24 cellular contexts compared by ENCODE assay signal in genomic region chrX:54659547-54659946, GRCh38.
DNase-seq lines count a peak whose midpoint lies in the region; ATAC-seq, FAIRE-seq and TF ChIP-seq lines count a peak whose summit lies in the region.
"Had no signal": no experiment of that assay in that cellular context is flagged by ENCODE, and none has a peak within 500 bp of the region (broad histone marks: within the 10 kb centered on the region; RNA-seq: fewer than 3 reads in every experiment).

No MANE protein-coding gene starts in this region.

- peaks cover 5% of the 10 kb centered on the region for H3K9me3 Mint-ChIP-seq in activated naive CD4-positive, alpha-beta T cell treated with anti-CD3 and anti-CD28 coated beads, Interleukin-2, amount 50 U/mL, for 24 hours
- H3K9me3 Mint-ChIP-seq in activated naive CD4-positive, alpha-beta T cell treated with anti-CD3 and anti-CD28 coated beads for 36 hours: peaks cover 12% of the 10 kb centered on the region
- peaks cover 10% of the 10 kb centered on the region for H3K9me3 Mint-ChIP-seq in astrocyte (ENCODE audit: unreplicated experiment)

- H2AFZ ChIP-seq in astrocyte (ENCODE audit: low read depth, low read length): no peak overlapping the region

- no peaks in the 10 kb centered on the region for H3K4me1 Mint-ChIP-seq in activated naive CD4-positive, alpha-beta T cell treated with anti-CD3 and anti-CD28 coated beads, Interleukin-2, amount 50 U/mL, for 24 hours
- H3K4me1 Mint-ChIP-seq in activated naive CD4-positive, alpha-beta T cell treated with anti-CD3 and anti-CD28 coated beads for 36 hours (ENCODE audit: low read depth): no peaks in the 10 kb centered on the region
- H3K4me1 Mint-ChIP-seq in astrocyte (ENCODE audit: low read depth, unreplicated experiment): no peaks in the 10 kb centered on the region
- H3K4me1 Mint-ChIP-seq: CD14-positive monocyte; CD4-positive, alpha-beta memory T cell; CD4-positive, CD25-positive, alpha-beta regulatory T cell; CD8-positive, alpha-beta memory T cell had no signal

- peak; percentile 52 for FAIRE-seq in GM19239 (lab: Jason Lieb, UNC)
- FAIRE-seq in astrocyte (lab: Jason Lieb, UNC): peak; percentile 50
- FAIRE-seq: D721Med, G401.6, GM12891 had no signal

- no peaks in the 10 kb centered on the region for H3K27me3 Mint-ChIP-seq in activated naive CD4-positive, alpha-beta T cell treated with anti-CD3 and anti-CD28 coated beads, Interleukin-2, amount 50 U/mL, for 24 hours
- H3K27me3 Mint-ChIP-seq in activated naive CD4-positive, alpha-beta T cell treated with anti-CD3 and anti-CD28 coated beads for 36 hours (ENCODE audit: low read depth): no peaks in the 10 kb centered on the region
- H3K27me3 Mint-ChIP-seq in astrocyte (ENCODE audit: low read depth, unreplicated experiment): no peaks in the 10 kb centered on the region
- H3K27me3 Mint-ChIP-seq: CD4-positive, alpha-beta memory T cell; CD4-positive, CD25-positive, alpha-beta regulatory T cell; CD8-positive, alpha-beta memory T cell had no signal

- peak overlapping the region; percentile 76 for H3K27ac Mint-ChIP-seq in activated naive CD4-positive, alpha-beta T cell treated with anti-CD3 and anti-CD28 coated beads, Interleukin-2, amount 50 U/mL, for 24 hours
- H3K27ac Mint-ChIP-seq in activated naive CD4-positive, alpha-beta T cell treated with anti-CD3 and anti-CD28 coated beads for 36 hours: no peak overlapping the region
- H3K27ac Mint-ChIP-seq in astrocyte (ENCODE audit: unreplicated experiment): no peak overlapping the region
- H3K27ac Mint-ChIP-seq: CD14-positive monocyte; CD4-positive, CD25-positive, alpha-beta regulatory T cell; CD8-positive, alpha-beta memory T cell had no signal

- intact Hi-C loops in activated naive CD4-positive, alpha-beta T cell treated with anti-CD3 and anti-CD28 coated beads for 36 hours (cut with micrococcal nuclease): no loop called here

- ATAC-seq in GM18517 (IDR thresholded peaks at IDR 0.05; ENCODE audit: unreplicated experiment): no peak

- DNase-seq in activated naive CD4-positive, alpha-beta T cell treated with anti-CD3 and anti-CD28 coated beads for 36 hours: no peak
- DNase-seq in GM19239 (ENCODE audit: insufficient read length, low spot score): no peak
- DNase-seq in astrocyte (ENCODE audit: low read depth): no peak
- DNase-seq in amniotic stem cell (lab: John Stamatoyannopoulos, UW): no peak
- DNase-seq in NCI-H1092 treated with DMSO at 0.1 percent for 48 hours (lab: John Stamatoyannopoulos, UW): no peak
- DNase-seq: 8988T; ACHN; BE2C; C1 segment of cervical spinal cord; Caco-2; Calu3; CD4-positive, alpha-beta memory T cell; CD4-positive, CD25-positive, alpha-beta regulatory T cell; CD8-positive, alpha-beta memory T cell; DMS79 treated with DMSO at 0.1 percent for 48 hours; GF-D8 had no signal

- H3K4me3 ChIP-seq in HEK293 (ENCODE audit: low read depth, low read length) (no peak overlapping the region), astrocyte (ENCODE audit: insufficient read depth, low read depth, low read length) (no peak overlapping the region)
- H3K4me3 ChIP-seq: BLaER1 had no signal

- H3K4me1 ChIP-seq in HEK293 (ENCODE audit: control insufficient read depth, insufficient read depth, low read length) (no peaks in the 10 kb centered on the region), astrocyte (ENCODE audit: insufficient read depth, low read length) (no peaks in the 10 kb centered on the region)
- H3K4me1 ChIP-seq: BE2C, BLaER1, Caco-2 had no signal

- CTCF ChIA-PET in activated naive CD4-positive, alpha-beta T cell treated with anti-CD3 and anti-CD28 coated beads for 36 hours (lab: Charles Lee): no interaction called here
- CTCF ChIA-PET in HEK293 (lab: Yijun Ruan, JAX): no interaction called here

- H3K27me3 ChIP-seq in astrocyte (ENCODE audit: insufficient read depth, low read length): no peaks in the 10 kb centered on the region
- H3K27me3 ChIP-seq: BE2C had no signal

- POLR2A ChIA-PET in HEK293 (lab: Yijun Ruan, JAX): interaction anchor here (0.5 kb wide), 1 partner anchor 668 kb away, joined by 3 read pairs; no protein-coding TSS in a partner anchor

- no peaks in the 10 kb centered on the region for H4K20me1 ChIP-seq in astrocyte (ENCODE audit: insufficient read depth, low read length)
- H4K20me1 ChIP-seq: BLaER1 had no signal

- H3K9ac ChIP-seq in astrocyte (ENCODE audit: low read length): no peak overlapping the region
- H3K9ac ChIP-seq: BLaER1 had no signal

- no peaks in the 10 kb centered on the region for H3K79me2 ChIP-seq in astrocyte (ENCODE audit: insufficient read depth, low read length)

- H3K9me3 ChIP-seq in HEK293 (ENCODE audit: control insufficient read depth, insufficient read depth, low read depth, low read length) (no peaks in the 10 kb centered on the region), astrocyte (ENCODE audit: insufficient read depth, low read depth, low read length) (no peaks in the 10 kb centered on the region)
- H3K9me3 ChIP-seq: BE2C, Caco-2 had no signal

- H3K27ac ChIP-seq in HEK293 (ENCODE audit: extremely low read depth, low read depth, low read length) (no peak overlapping the region), astrocyte (ENCODE audit: low read depth, low read length) (no peak overlapping the region)
- H3K27ac ChIP-seq: BLaER1 had no signal

- H3K36me3 ChIP-seq in HEK293 (ENCODE audit: control insufficient read depth in 2 of 2, insufficient read depth in 1 of 2, low read length in 2 of 2) (no peaks in the 10 kb centered on the region), astrocyte (ENCODE audit: insufficient read depth, low read length) (no peaks in the 10 kb centered on the region)
- H3K36me3 ChIP-seq: BE2C, BLaER1 had no signal

- H3K36me3 Mint-ChIP-seq in activated naive CD4-positive, alpha-beta T cell treated with anti-CD3 and anti-CD28 coated beads, Interleukin-2, amount 50 U/mL, for 24 hours: peaks cover 5% of the 10 kb centered on the region
- no peaks in the 10 kb centered on the region for H3K36me3 Mint-ChIP-seq in activated naive CD4-positive, alpha-beta T cell treated with anti-CD3 and anti-CD28 coated beads for 36 hours (ENCODE audit: low read depth)
- no peaks in the 10 kb centered on the region for H3K36me3 Mint-ChIP-seq in astrocyte (ENCODE audit: low read depth, unreplicated experiment)
- H3K36me3 Mint-ChIP-seq: CD14-positive monocyte; CD4-positive, alpha-beta memory T cell; CD4-positive, CD25-positive, alpha-beta regulatory T cell had no signal

- TF ChIP-seq CTCF in HEK293 (tag by site-specific recombination; IDR thresholded peaks at IDR 0.05) (no peak), astrocyte (IDR thresholded peaks at IDR 0.05; ENCODE audit: insufficient read depth, low read depth, low read length) (no peak)

- H3K4me3 Mint-ChIP-seq in activated naive CD4-positive, alpha-beta T cell treated with anti-CD3 and anti-CD28 coated beads, Interleukin-2, amount 50 U/mL, for 24 hours: no peak overlapping the region
- H3K4me3 Mint-ChIP-seq in activated naive CD4-positive, alpha-beta T cell treated with anti-CD3 and anti-CD28 coated beads for 36 hours: no peak overlapping the region
- H3K4me3 Mint-ChIP-seq in astrocyte (ENCODE audit: unreplicated experiment): no peak overlapping the region
- H3K4me3 Mint-ChIP-seq: CD14-positive monocyte; CD4-positive, alpha-beta memory T cell; CD4-positive, CD25-positive, alpha-beta regulatory T cell; CD8-positive, alpha-beta memory T cell had no signal

- H3K4me2 ChIP-seq in astrocyte (ENCODE audit: low read length): no peak overlapping the region
- H3K4me2 ChIP-seq: BLaER1 had no signal

TF ChIP-seq in HEK293, 187 proteins besides CTCF, POLR2A, EP300 and RAD21:
- TF ChIP-seq ZBTB20 (tag by site-specific recombination; IDR thresholded peaks at IDR 0.05) (no peak), ZBTB11 (tag by site-specific recombination; conservative IDR thresholded peaks at IDR 0.05; ENCODE audit: low read depth) (no peak), ZNF549 (tag by site-specific recombination; IDR thresholded peaks at IDR 0.05) (no peak), ZNF623 (tag by site-specific recombination; IDR thresholded peaks at IDR 0.05) (no peak), ZNF274 (IDR thresholded peaks at IDR 0.05; ENCODE audit: low read length) (no peak), ZNF274 (tag by site-specific recombination; IDR thresholded peaks at IDR 0.05; ENCODE audit: borderline replicate concordance) (no peak), SETDB1 (IDR thresholded peaks at IDR 0.05; ENCODE audit: insufficient read length, low read length) (peak; percentile 41), TRIM28 (IDR thresholded peaks at IDR 0.05; ENCODE audit: borderline replicate concordance, low read length) (peak; percentile 81; the same call in 1 of the 2 replicates)
